ENCODE assay signal across 14 cellular contexts in genomic region chr3:104005815-104006214, GRCh38.
"Had no signal": no experiment of that assay in that cellular context is flagged by ENCODE, and none has a peak within 500 bp of the region (broad histone marks: within the 10 kb centered on the region; RNA-seq: fewer than 3 reads in every experiment).

No MANE protein-coding gene starts in this region.

- DNase-seq: activated CD4-positive, alpha-beta memory T cell treated with anti-CD3 and anti-CD28 coated beads for 36 hours; activated CD4-positive, alpha-beta T cell treated with anti-CD3 and anti-CD28 coated beads for 36 hours; activated effector memory CD4-positive, alpha-beta T cell treated with Interleukin-2 at 50 U/mL for 16 hours; activated naive CD4-positive, alpha-beta T cell treated with anti-CD3 and anti-CD28 coated beads, Interleukin-2, amount 50 U/mL, for 16 hours; activated T-cell treated with anti-CD3 and anti-CD28 coated beads, Interleukin-2, amount 50 U/mL, for 4 hours; adrenal gland; head of caudate nucleus; psoas muscle; sigmoid colon; spleen; stimulated activated naive CD8-positive, alpha-beta T cell treated with anti-CD3 and anti-CD28 coated beads, Interleukin-15, amount 100 ng/mL, for 72 hours had no signal

- H3K36me3 Mint-ChIP-seq: activated CD4-positive, alpha-beta memory T cell treated with anti-CD3 and anti-CD28 coated beads for 36 hours; brain; type B pancreatic cell had no signal

- H3K27ac Mint-ChIP-seq: activated CD4-positive, alpha-beta memory T cell treated with anti-CD3 and anti-CD28 coated beads for 36 hours; activated CD4-positive, alpha-beta T cell treated with anti-CD3 and anti-CD28 coated beads for 36 hours; brain; stimulated activated naive CD8-positive, alpha-beta T cell treated with anti-CD3 and anti-CD28 coated beads, Interleukin-15, amount 100 ng/mL, for 72 hours; type B pancreatic cell had no signal

- H3K9me3 Mint-ChIP-seq: activated CD4-positive, alpha-beta memory T cell treated with anti-CD3 and anti-CD28 coated beads for 36 hours; activated T-cell treated with anti-CD3 and anti-CD28 coated beads, Interleukin-2, amount 50 U/mL, for 4 hours; brain; neural crest cell; stimulated activated naive CD8-positive, alpha-beta T cell treated with anti-CD3 and anti-CD28 coated beads, Interleukin-15, amount 100 ng/mL, for 72 hours; type B pancreatic cell had no signal

- H3K4me3 Mint-ChIP-seq: activated CD4-positive, alpha-beta memory T cell treated with anti-CD3 and anti-CD28 coated beads for 36 hours; activated CD4-positive, alpha-beta T cell treated with anti-CD3 and anti-CD28 coated beads for 36 hours; activated T-cell treated with anti-CD3 and anti-CD28 coated beads, Interleukin-2, amount 50 U/mL, for 4 hours; brain; neural crest cell; stimulated activated naive CD8-positive, alpha-beta T cell treated with anti-CD3 and anti-CD28 coated beads, Interleukin-15, amount 100 ng/mL, for 72 hours; type B pancreatic cell had no signal

- H3K4me1 Mint-ChIP-seq: activated CD4-positive, alpha-beta T cell treated with anti-CD3 and anti-CD28 coated beads for 36 hours; brain; neural crest cell; stimulated activated naive CD8-positive, alpha-beta T cell treated with anti-CD3 and anti-CD28 coated beads, Interleukin-15, amount 100 ng/mL, for 72 hours had no signal

- ATAC-seq: activated CD4-positive, alpha-beta T cell treated with anti-CD3 and anti-CD28 coated beads for 36 hours; activated T-cell treated with anti-CD3 and anti-CD28 coated beads, Interleukin-2, amount 50 U/mL, for 4 hours; psoas muscle; stimulated activated naive CD8-positive, alpha-beta T cell treated with anti-CD3 and anti-CD28 coated beads, Interleukin-15, amount 100 ng/mL, for 72 hours had no signal

- H3K27me3 Mint-ChIP-seq: activated CD4-positive, alpha-beta memory T cell treated with anti-CD3 and anti-CD28 coated beads for 36 hours; activated CD4-positive, alpha-beta T cell treated with anti-CD3 and anti-CD28 coated beads for 36 hours; brain; stimulated activated naive CD8-positive, alpha-beta T cell treated with anti-CD3 and anti-CD28 coated beads, Interleukin-15, amount 100 ng/mL, for 72 hours; type B pancreatic cell had no signal
